In genomic region chr2:172525601-172526000, GRCh38 we compare ENCODE assay signal across 1 cellular context.
TF ChIP-seq lines count a peak whose summit lies in the region.

No MANE protein-coding gene starts in this region.

TF ChIP-seq in WTC11, 78 proteins besides CTCF, POLR2A, EP300 and RAD21 (continued from another document):
- TF ChIP-seq ZNF512 (CRISPR knock-in tag; IDR thresholded peaks at IDR 0.05; ENCODE audit: borderline replicate concordance) = no peak
- TF ChIP-seq E2F1 (CRISPR knock-in tag; IDR thresholded peaks at IDR 0.05) = no peak
- no peak for TF ChIP-seq IRF2 (CRISPR knock-in tag; IDR thresholded peaks at IDR 0.05; ENCODE audit: borderline replicate concordance, low read depth)
- TF ChIP-seq AFF4 (CRISPR knock-in tag; IDR thresholded peaks at IDR 0.05; ENCODE audit: borderline replicate concordance) = no peak
- TF ChIP-seq ZNF317 (CRISPR knock-in tag; IDR thresholded peaks at IDR 0.05; ENCODE audit: borderline replicate concordance, low read depth) = no peak
- no peak for TF ChIP-seq OVOL2 (CRISPR knock-in tag; IDR thresholded peaks at IDR 0.05; ENCODE audit: borderline replicate concordance)
- no peak for TF ChIP-seq NR1H2 (CRISPR knock-in tag; IDR thresholded peaks at IDR 0.05)
- no peak for TF ChIP-seq JAZF1 (CRISPR knock-in tag; IDR thresholded peaks at IDR 0.05)
- no peak for TF ChIP-seq ATF1 (CRISPR knock-in tag; IDR thresholded peaks at IDR 0.05)
- no peak for TF ChIP-seq TCF7 (CRISPR knock-in tag; IDR thresholded peaks at IDR 0.05; ENCODE audit: low read depth)
- TF ChIP-seq ZBTB21 (CRISPR knock-in tag; IDR thresholded peaks at IDR 0.05; ENCODE audit: borderline replicate concordance) = no peak
- TF ChIP-seq TP53 (CRISPR knock-in tag; IDR thresholded peaks at IDR 0.05) = no peak
- TF ChIP-seq HMGXB4 (CRISPR knock-in tag; IDR thresholded peaks at IDR 0.05) = no peak
- TF ChIP-seq SMAD3 (CRISPR knock-in tag; IDR thresholded peaks at IDR 0.05; ENCODE audit: borderline replicate concordance) = no peak
- TF ChIP-seq CREB1 (CRISPR knock-in tag; IDR thresholded peaks at IDR 0.05) = no peak
